ENCODE assay signal across 26 cellular contexts in the genomic region with DNA sequence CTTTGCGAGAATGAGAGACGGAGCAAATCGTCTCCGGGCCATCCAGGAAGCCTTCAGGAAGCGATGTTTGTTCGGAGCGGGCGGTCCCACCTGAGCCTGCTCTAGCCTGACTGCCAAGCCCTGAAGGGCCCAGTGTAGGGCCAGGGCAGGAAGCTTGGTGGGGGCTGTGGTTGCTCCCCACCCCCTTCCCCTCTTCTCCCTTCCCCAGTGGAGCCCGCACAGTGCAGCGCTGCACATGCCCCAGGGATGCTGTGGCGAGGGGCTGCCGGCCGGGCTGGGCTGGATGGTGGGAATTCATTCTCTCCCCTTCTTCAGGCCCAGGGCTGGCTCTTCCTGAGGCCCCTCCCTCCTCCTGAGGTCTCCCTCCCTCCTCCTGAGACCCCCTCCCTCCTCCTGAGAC. TPM values are rescaled to one million over a fixed set of nuclear protein-coding genes. Genes with fewer than 3 reads are reported as not detected.
"Had no signal": no experiment of that assay in that cellular context is flagged by ENCODE, and none has a peak within 500 bp of the region (broad histone marks: within the 10 kb centered on the region; RNA-seq: fewer than 3 reads in every experiment).

No MANE protein-coding gene starts in this region.

- H3K27ac ChIP-seq: esophagus muscularis mucosa, foreskin keratinocyte, heart right ventricle, left lung, parathyroid adenoma, right atrium auricular region, testis, transverse colon, uterus had no signal

- H3K9me3 ChIP-seq: esophagus muscularis mucosa, heart right ventricle, left lung, right atrium auricular region, testis, transverse colon, uterus had no signal

- H3K4me1 ChIP-seq: esophagus muscularis mucosa, foreskin keratinocyte, heart right ventricle, left lung, parathyroid adenoma, right atrium auricular region, testis, transverse colon had no signal

- DNase-seq: activated CD4-positive, alpha-beta T cell treated with anti-CD3 and anti-CD28 coated beads for 36 hours; activated CD4-positive, alpha-beta T cell treated with anti-CD3 and anti-CD28 coated beads, Interleukin-2, amount 50 U/mL, for 4 hours; activated CD4-positive, CD25-positive, alpha-beta regulatory T cell; activated gamma-delta T cell; activated naive CD4-positive, alpha-beta T cell treated with anti-CD3 and anti-CD28 coated beads, Interleukin-2, amount 10 ng/mL, durations not matched to agents 7 days and 5 days; activated naive CD8-positive, alpha-beta T cell treated with anti-CD3 and anti-CD28 coated beads, Interleukin-2, amount 50 U/mL, for 24 hours; activated T-cell treated with anti-CD3 and anti-CD28 coated beads for 4 hours; amygdala; caudate nucleus; foreskin keratinocyte; heart right ventricle; kidney glomerular epithelial cell; left lung; naive B cell; nephron progenitor cell; stimulated activated CD4-positive, alpha-beta T cell treated with anti-CD3 and anti-CD28 coated beads, Interleukin-15, amount 100 ng/mL, for 24 hours; stimulated activated CD4-positive, alpha-beta T cell treated with anti-CD3 and anti-CD28 coated beads, Interleukin-2, amount 100 ng/mL, for 24 hours; stimulated activated naive B cell treated with anti-CD40 and anti-IgM and Interleukin-4, amounts not matched to agents 10 μg/mL and 1 μg/mL and 100 μg/mL, for 72 hours; T-helper 1 cell; testis; transverse colon; uterus had no signal

- H3K36me3 ChIP-seq: esophagus muscularis mucosa, heart right ventricle, left lung, right atrium auricular region, transverse colon, uterus had no signal

- H3K4me3 ChIP-seq: esophagus muscularis mucosa, heart right ventricle, left lung, right atrium auricular region, testis, transverse colon, uterus had no signal

- ATAC-seq: activated CD4-positive, alpha-beta T cell treated with anti-CD3 and anti-CD28 coated beads for 36 hours; activated naive CD8-positive, alpha-beta T cell treated with anti-CD3 and anti-CD28 coated beads, Interleukin-2, amount 50 U/mL, for 24 hours; foreskin keratinocyte; heart right ventricle; left lung; stimulated activated naive B cell treated with anti-CD40 and anti-IgM and Interleukin-4, amounts not matched to agents 10 μg/mL and 1 μg/mL and 100 μg/mL, for 72 hours had no signal

- H3K27me3 ChIP-seq: foreskin keratinocyte, left lung, right atrium auricular region, testis, transverse colon, uterus had no signal

RNA-seq across cellular contexts. Expression of a gene that starts 7.1 kb away (rescaled TPM):
- total RNA-seq: glomerular endothelial cell had no signal
